Comparison of ENCODE assay signal across 16 cellular contexts in genomic region chrX:39822133-39822748, GRCh38.
DNase-seq lines count a peak whose midpoint lies in the region; ATAC-seq and TF ChIP-seq lines count a peak whose summit lies in the region.
"Had no signal": no experiment of that assay in that cellular context is flagged by ENCODE, and none has a peak within 500 bp of the region (broad histone marks: within the 10 kb centered on the region; RNA-seq: fewer than 3 reads in every experiment).

No MANE protein-coding gene starts in this region.

- H3K4me3 ChIP-seq in CD8-positive, alpha-beta T cell (ENCODE audit: low read depth, low read length): no peak overlapping the region
- no peak overlapping the region for H3K4me3 ChIP-seq in Peyer's patch

- no peak overlapping the region for H3K56ac ChIP-seq in H9 (ENCODE audit: insufficient read length, low read depth, low read length)

- H3K27me3 Mint-ChIP-seq in CD8-positive, alpha-beta T cell (ENCODE audit: low read depth): peaks cover 5% of the 10 kb centered on the region
- peaks cover 10% of the 10 kb centered on the region for H3K27me3 Mint-ChIP-seq in H9 (ENCODE audit: low read depth)
- peaks cover 0 to 21% of the 10 kb centered on the region in 2 donors for H3K27me3 Mint-ChIP-seq in effector memory CD8-positive, alpha-beta T cell
- peaks cover 84% of the 10 kb centered on the region for H3K27me3 Mint-ChIP-seq in nephron progenitor cell (ENCODE audit: low read depth, poor library complexity)

- no peak overlapping the region; the same call in 1 of the 2 replicates for H3K4ac ChIP-seq in H9 (ENCODE audit: low read depth, low read length)

- H3K79me1 ChIP-seq in H9 (ENCODE audit: insufficient read depth, low read depth, low read length, poor library complexity, severe bottlenecking): no peaks in the 10 kb centered on the region

- no peaks in the 10 kb centered on the region for H3K9me3 Mint-ChIP-seq in CD8-positive, alpha-beta T cell
- peaks cover 62 to 70% of the 10 kb centered on the region in 2 experiments for H3K9me3 Mint-ChIP-seq in H9
- H3K9me3 Mint-ChIP-seq in effector memory CD8-positive, alpha-beta T cell: no peaks in the 10 kb centered on the region
- peaks cover 31% of the 10 kb centered on the region for H3K9me3 Mint-ChIP-seq in nephron progenitor cell

- no peak overlapping the region for H2BK20ac ChIP-seq in H9 (ENCODE audit: low read depth, low read length, poor library complexity, severe bottlenecking)

- peaks cover 10% of the 10 kb centered on the region for H3K23me2 ChIP-seq in H9 (ENCODE audit: insufficient read length, low read depth, low read length, poor library complexity, severe bottlenecking)

- no peak overlapping the region for H4K91ac ChIP-seq in H9 (ENCODE audit: insufficient read length, low read depth, low read length)

- H2AK5ac ChIP-seq in H9 (ENCODE audit: insufficient read length, low read length): no peak overlapping the region

- H3K23ac ChIP-seq in H9 (ENCODE audit: insufficient read length, low read depth, low read length): no peak overlapping the region

- no peak overlapping the region for H2BK5ac ChIP-seq in H9 (ENCODE audit: insufficient read length, low read length)

- CTCF ChIA-PET in CD8-positive, alpha-beta T cell (lab: Charles Lee): no interaction called here

- no peaks in the 10 kb centered on the region for H4K20me1 ChIP-seq in H9 (ENCODE audit: control insufficient read depth, insufficient read depth, insufficient read length)

- POLR2A ChIA-PET in CD8-positive, alpha-beta T cell (lab: Charles Lee): no interaction called here

- H3K27me3 ChIP-seq in CD8-positive, alpha-beta T cell (ENCODE audit: insufficient read depth, low read length): no peaks in the 10 kb centered on the region
- H3K27me3 ChIP-seq in H9 (ENCODE audit: insufficient read depth, low read length): no peaks in the 10 kb centered on the region; the same call in 1 of the 2 replicates
- no peaks in the 10 kb centered on the region for H3K27me3 ChIP-seq in Peyer's patch
- H3K27me3 ChIP-seq: suprapubic skin had no signal

- WGBS in H9 (ENCODE audit: extremely low coverage, insufficient read length, low lambda C conversion rate): no CpG with 5 or more reads among the region's 15 CpGs

- no peak for TF ChIP-seq POLR2A in Peyer's patch (IDR thresholded peaks at IDR 0.05)

- no peaks in the 10 kb centered on the region for H3K4me1 Mint-ChIP-seq in CD8-positive, alpha-beta T cell (ENCODE audit: low read depth)
- H3K4me1 Mint-ChIP-seq in H9 (peaks cover 42 to 52% of the 10 kb centered on the region in 2 experiments), nephron progenitor cell (peaks cover 55% of the 10 kb centered on the region)
- H3K4me1 Mint-ChIP-seq in effector memory CD8-positive, alpha-beta T cell (ENCODE audit: low read depth in 2 of 2): peaks cover 5 to 6% of the 10 kb centered on the region in 2 donors

- no peak overlapping the region for H3T11ph ChIP-seq in H9 (ENCODE audit: low read length)

- H3K27ac Mint-ChIP-seq in CD8-positive, alpha-beta T cell: no peak overlapping the region
- H3K27ac Mint-ChIP-seq in H9 (peak overlapping the region in 1 of 3 experiments; percentile 25; a peak in 2 of 7 replicates), nephron progenitor cell (no peak overlapping the region)
- no peak overlapping the region for H3K27ac Mint-ChIP-seq in effector memory CD8-positive, alpha-beta T cell

- no peak overlapping the region for H2AFZ ChIP-seq in H9 (ENCODE audit: low read length)

- H3K36me3 Mint-ChIP-seq in CD8-positive, alpha-beta T cell: no peaks in the 10 kb centered on the region
- peaks cover 2 to 6% (median 4%) of the 10 kb centered on the region in 3 experiments; a peak in 4 of 7 replicates for H3K36me3 Mint-ChIP-seq in H9 (ENCODE audit: insufficient read depth in 1 of 3, low read depth in 3 of 3)
- peaks cover 4% of the 10 kb centered on the region for H3K36me3 Mint-ChIP-seq in effector memory CD8-positive, alpha-beta T cell (ENCODE audit: insufficient read depth)
- H3K36me3 Mint-ChIP-seq in nephron progenitor cell (ENCODE audit: low read depth): no peaks in the 10 kb centered on the region

- H3K4me3 Mint-ChIP-seq in CD8-positive, alpha-beta T cell: peak overlapping the region; percentile 32
- H3K4me3 Mint-ChIP-seq in H9: peak overlapping the region; percentile 35 to 51; a peak in 4 of 5 replicates
- H3K4me3 Mint-ChIP-seq in effector memory CD8-positive, alpha-beta T cell: peak overlapping the region; percentile 55 to 62
- H3K4me3 Mint-ChIP-seq in nephron progenitor cell: peak overlapping the region; percentile 72

- H4K8ac ChIP-seq in H9 (replicated peaks; ENCODE audit: insufficient read length, low read depth, low read length): no peak overlapping the region

- no peaks in the 10 kb centered on the region for H3K4me1 ChIP-seq in CD8-positive, alpha-beta T cell (ENCODE audit: insufficient read depth, low read length)
- H3K4me1 ChIP-seq in H9 (ENCODE audit: insufficient read depth, low read length): peaks cover 29% of the 10 kb centered on the region; the same call in 1 of the 2 replicates
- no peaks in the 10 kb centered on the region for H3K4me1 ChIP-seq in Peyer's patch
- H3K4me1 ChIP-seq: breast epithelium had no signal

- no peak overlapping the region for H3K27ac ChIP-seq in CD8-positive, alpha-beta T cell (ENCODE audit: low read depth, low read length)
- H3K27ac ChIP-seq in H9 (ENCODE audit: insufficient read length, low read depth, low read length): no peak overlapping the region
- H3K27ac ChIP-seq in Peyer's patch: no peak overlapping the region
- H3K27ac ChIP-seq: breast epithelium, suprapubic skin had no signal

- H3K14ac ChIP-seq in H9 (ENCODE audit: insufficient read depth, low read length): no peak overlapping the region; the same call in 1 of the 2 replicates

- no peak overlapping the region for H4K5ac ChIP-seq in H9 (ENCODE audit: insufficient read length, low read depth, low read length)

- intact Hi-C loops in CD8-positive, alpha-beta T cell (cut with DNase I, micrococcal nuclease): no loop called here

- peak overlapping the region; percentile 44 for H3K18ac ChIP-seq in H9 (ENCODE audit: insufficient read length, low read depth, low read length)

- no peak overlapping the region; the same call in 1 of the 2 replicates for H2BK15ac ChIP-seq in H9 (ENCODE audit: low read depth, low read length)

- no peak for TF ChIP-seq CTCF in CD8-positive, alpha-beta T cell (IDR thresholded peaks at IDR 0.05)
- TF ChIP-seq CTCF in H9 (conservative IDR thresholded peaks at IDR 0.05) (no peak), nephron progenitor cell (IDR thresholded peaks at IDR 0.05) (no peak), Peyer's patch (IDR thresholded peaks at IDR 0.05) (no peak)

- H3K9ac ChIP-seq in H9 (ENCODE audit: extremely low read depth, insufficient read length, low read length): no peak overlapping the region

- ATAC-seq in CD8-positive, alpha-beta T cell: no peak
- ATAC-seq in effector memory CD8-positive, alpha-beta T cell (replicated peaks): no peak
- ATAC-seq: left lobe of liver had no signal

- H3K9me3 ChIP-seq in CD8-positive, alpha-beta T cell (ENCODE audit: low read length): no peaks in the 10 kb centered on the region
- H3K9me3 ChIP-seq in H9 (ENCODE audit: control insufficient read depth, low read depth, low read length) (no peaks in the 10 kb centered on the region), Peyer's patch (peaks cover 0 to 6% (median 0%) of the 10 kb centered on the region in 4 donors)
- H3K9me3 ChIP-seq: suprapubic skin had no signal

- H2BK12ac ChIP-seq in H9 (ENCODE audit: insufficient read length, low read depth, low read length): peak overlapping the region; percentile 63

- H2BK120ac ChIP-seq in H9 (ENCODE audit: low read depth, low read length, poor library complexity, severe bottlenecking): no peak overlapping the region

- no peak for DNase-seq in CD8-positive, alpha-beta T cell
- DNase-seq in H9: no peak
- DNase-seq in effector memory CD8-positive, alpha-beta T cell: no peak
- no peak for DNase-seq in nephron progenitor cell
- no peak for DNase-seq in Peyer's patch
- DNase-seq in NCI-H2196 (lab: John Stamatoyannopoulos, UW; ENCODE audit: unreplicated experiment): no peak
- no peak for DNase-seq in mesenteric fat pad (ENCODE audit: low spot score)
- DNase-seq: activated CD4-positive, alpha-beta T cell treated with anti-CD3 and anti-CD28 coated beads, Interleukin-2, amount 50 U/mL, for 48 hours; activated gamma-delta T cell; DMS79 treated with DMSO at 0.1 percent for 48 hours; GOT3; heart left ventricle; NCI-H446 treated with DMSO at 0.1 percent for 48 hours had no signal

- no peaks in the 10 kb centered on the region for H3K36me3 ChIP-seq in CD8-positive, alpha-beta T cell (ENCODE audit: insufficient read depth, low read length)
- H3K36me3 ChIP-seq in Peyer's patch: no peaks in the 10 kb centered on the region
- H3K36me3 ChIP-seq: breast epithelium, heart left ventricle, suprapubic skin had no signal

- H3K79me2 ChIP-seq in H9 (ENCODE audit: insufficient read depth, low read length): no peaks in the 10 kb centered on the region

- H3K4me2 ChIP-seq in H9 (ENCODE audit: insufficient read depth, insufficient read length, low read length): peak overlapping the region; percentile 56
